ENCODE assay signal across 9 cellular contexts in genomic region chr12:6745751-6746525, GRCh38. TPM values are rescaled to one million over a fixed set of nuclear protein-coding genes. Genes with fewer than 3 reads are reported as not detected.
DNase-seq lines count a peak whose midpoint lies in the region; ATAC-seq, FAIRE-seq and TF ChIP-seq lines count a peak whose summit lies in the region.
"Had no signal": no experiment of that assay in that cellular context is flagged by ENCODE, and none has a peak within 500 bp of the region (broad histone marks: within the 10 kb centered on the region; RNA-seq: fewer than 3 reads in every experiment).

No MANE protein-coding gene starts in this region.

- CTCF ChIA-PET in PC-3 (lab: Charles Lee), result no interaction called here

- H3K4me1 Mint-ChIP-seq in endothelial cell (ENCODE audit: unreplicated experiment), result peaks cover 24% of the 10 kb centered on the region

- H2AFZ ChIP-seq in PC-3 (ENCODE audit: low read length), result no peak overlapping the region

- no peaks in the 10 kb centered on the region for H3F3A ChIP-seq in PC-3 (ENCODE audit: low read length, unreplicated experiment)

- H3K9ac ChIP-seq in PC-3 (ENCODE audit: low read length) (no peak overlapping the region), colonic mucosa (ENCODE audit: low read depth in 2 of 2, low read length in 2 of 2) (no peak overlapping the region)

- H3K4me3 Mint-ChIP-seq in endothelial cell (ENCODE audit: unreplicated experiment), result no peak overlapping the region

- H4K20me1 ChIP-seq in PC-3 (ENCODE audit: low read length), result no peaks in the 10 kb centered on the region

- H3K27me3 ChIP-seq in PC-3 (ENCODE audit: low read length), result no peaks in the 10 kb centered on the region
- no peaks in the 10 kb centered on the region for H3K27me3 ChIP-seq in psoas muscle (ENCODE audit: insufficient read depth in 3 of 3, low read length in 2 of 3)
- no peaks in the 10 kb centered on the region for H3K27me3 ChIP-seq in colonic mucosa
- no peaks in the 10 kb centered on the region for H3K27me3 ChIP-seq in SJCRH30

- POLR2A ChIA-PET in PC-3 (lab: Charles Lee; ENCODE audit: unreplicated experiment), result no interaction called here

- H3K9me2 ChIP-seq in PC-3 (replicated peaks; ENCODE audit: low read length), result no peaks in the 10 kb centered on the region

- BruUV-seq in PC-3 (replicated peaks; lab: Mats Ljungman, UMichigan), result no TSS peak

- intact Hi-C loops in PC-3 (cut with micrococcal nuclease) (no loop called here), psoas muscle (cut with DNase I) (no loop called here), colonic mucosa (cut with DNase I) (no loop called here)

- H3K9me3 ChIP-seq in PC-3 (ENCODE audit: low read length) (no peaks in the 10 kb centered on the region), psoas muscle (no peaks in the 10 kb centered on the region), colonic mucosa (no peaks in the 10 kb centered on the region), SJCRH30 (replicated peaks) (no peaks in the 10 kb centered on the region)

- no peak overlapping the region for H3K4me2 ChIP-seq in PC-3 (ENCODE audit: low read length)

- peak overlapping the region; percentile 79 for H3K27ac Mint-ChIP-seq in endothelial cell (ENCODE audit: unreplicated experiment)

- H3K27me3 Mint-ChIP-seq in endothelial cell (ENCODE audit: unreplicated experiment), result peaks cover 9% of the 10 kb centered on the region

- no peak for DNase-seq in GM19239 (ENCODE audit: insufficient read length, low spot score)
- no peak for DNase-seq in PC-3
- no peak for DNase-seq in endothelial cell (ENCODE audit: low spot score)
- no peak for DNase-seq in psoas muscle
- no peak for DNase-seq in colonic mucosa
- no peak for DNase-seq in NCI-H2196 (lab: John Stamatoyannopoulos, UW; ENCODE audit: unreplicated experiment)
- DNase-seq in SJCRH30, result no peak
- DNase-seq: NCI-H1105 had no signal

- H3K36me3 Mint-ChIP-seq in endothelial cell (ENCODE audit: low read depth, unreplicated experiment), result peaks cover 37% of the 10 kb centered on the region

- H3K9me3 Mint-ChIP-seq in endothelial cell (ENCODE audit: unreplicated experiment), result no peaks in the 10 kb centered on the region

- H3K79me2 ChIP-seq in PC-3 (ENCODE audit: low read length), result peaks cover 3% of the 10 kb centered on the region; the same call in 1 of the 2 replicates

- no peak overlapping the region for H3K4me3 ChIP-seq in PC-3 (ENCODE audit: low read length)
- no peak overlapping the region for H3K4me3 ChIP-seq in psoas muscle
- no peak overlapping the region for H3K4me3 ChIP-seq in colonic mucosa
- no peak overlapping the region for H3K4me3 ChIP-seq in SJCRH30

- H3K27ac ChIP-seq in PC-3 (ENCODE audit: low read length), result peak overlapping the region; percentile 23; the same call in 1 of the 2 replicates
- H3K27ac ChIP-seq in psoas muscle, result peak overlapping the region; percentile 58
- H3K27ac ChIP-seq in colonic mucosa, result no peak overlapping the region
- no peak overlapping the region for H3K27ac ChIP-seq in SJCRH30

- WGBS in psoas muscle, 3 donors, result 61 to 66% (median 61%) methylated on average over 13 of the region's 13 CpGs

- TF ChIP-seq CTCF in PC-3 (conservative IDR thresholded peaks at IDR 0.05; ENCODE audit: low read depth, low read length), result no peak
- no peak for TF ChIP-seq CTCF in endothelial cell (IDR thresholded peaks at IDR 0.05; ENCODE audit: unreplicated experiment)
- TF ChIP-seq CTCF in psoas muscle (IDR thresholded peaks at IDR 0.05), result no peak
- TF ChIP-seq CTCF in colonic mucosa (IDR thresholded peaks at IDR 0.05), result no peak

- no peaks in the 10 kb centered on the region for H3K4me1 ChIP-seq in PC-3 (ENCODE audit: insufficient read depth, low read length)
- H3K4me1 ChIP-seq in psoas muscle, result peaks cover 3% of the 10 kb centered on the region
- H3K4me1 ChIP-seq in colonic mucosa, result no peaks in the 10 kb centered on the region
- H3K4me1 ChIP-seq in SJCRH30, result no peaks in the 10 kb centered on the region

- FAIRE-seq in GM19239 (lab: Jason Lieb, UNC), result peak; percentile 66

- peaks cover 6% of the 10 kb centered on the region; the same call in 1 of the 2 replicates for H3K36me3 ChIP-seq in PC-3 (ENCODE audit: low read depth, low read length)
- peaks cover 11 to 50% of the 10 kb centered on the region in 2 donors for H3K36me3 ChIP-seq in psoas muscle (ENCODE audit: insufficient read depth in 1 of 2, low read depth in 1 of 2)
- H3K36me3 ChIP-seq in colonic mucosa, result peaks cover 23% of the 10 kb centered on the region
- H3K36me3 ChIP-seq in SJCRH30, result peaks cover 34% of the 10 kb centered on the region

- ATAC-seq in PC-3, result peak; percentile 33; the same call in 1 of the 2 replicates
- ATAC-seq in psoas muscle, result peak; percentile 22 to 46 (median 34)
- no peak for ATAC-seq in HG02678 (IDR thresholded peaks at IDR 0.05; ENCODE audit: unreplicated experiment)

RNA-seq across cellular contexts. Expression of gene MLF2, which starts 7.0 kb away (rescaled TPM):
- total RNA-seq in PC-3 (2014; rRNA removed) (222 and 248 TPM in 2 replicates), endothelial cell (ENCODE audit: unreplicated experiment) (118 TPM), psoas muscle (100 to 1,000 TPM; 104 to 188 (median 132) TPM), colonic mucosa (100 to 1,000 TPM; 199 to 212 TPM)
- 100 to 1,000 TPM; 113 to 245 (median 176) TPM for polyA plus RNA-seq in psoas muscle
- total RNA-seq in SJCRH30 (2014; rRNA removed; shearing (Covaris generic)), result 161 and 175 TPM in 2 replicates

RNA-seq across cellular contexts. Expression of gene PTMS, which starts 20.2 kb away (rescaled TPM):
- 46.4 and 84.7 TPM in 2 replicates for total RNA-seq in PC-3 (2014; rRNA removed)
- 864 TPM for total RNA-seq in endothelial cell (ENCODE audit: unreplicated experiment)
- 100 to 1,000 TPM in 1 of 4 donors, 10 to 100 TPM in 3; 69.0 to 104 (median 77.1) TPM for total RNA-seq in psoas muscle
- 10 to 100 TPM; 65.4 to 93.7 (median 87.7) TPM for polyA plus RNA-seq in psoas muscle
- 100 to 1,000 TPM; 169 to 182 TPM for total RNA-seq in colonic mucosa
- 84.2 and 89.9 TPM in 2 replicates for total RNA-seq in SJCRH30 (2014; rRNA removed; shearing (Covaris generic))

RNA-seq across cellular contexts. Expression of gene COPS7A, which starts 22.1 kb away (rescaled TPM):
- total RNA-seq in PC-3 (2014; rRNA removed) (82.3 and 86.9 TPM in 2 replicates), endothelial cell (ENCODE audit: unreplicated experiment) (25.1 TPM), psoas muscle (10 to 100 TPM; 72.3 to 86.2 (median 77.1) TPM), colonic mucosa (10 to 100 TPM; 33.3 to 47.6 TPM)
- 100 to 1,000 TPM in 2 of 3 donors, 10 to 100 TPM in 1; 79.2 to 157 (median 104) TPM for polyA plus RNA-seq in psoas muscle
- total RNA-seq in SJCRH30 (2014; rRNA removed; shearing (Covaris generic)), result 34.1 and 35.9 TPM in 2 replicates

RNA-seq across cellular contexts. Expression of gene LAG3, which starts 26.4 kb away (rescaled TPM):
- total RNA-seq in PC-3 (2014; rRNA removed) (0.40 and 0.58 TPM in 2 replicates), endothelial cell (ENCODE audit: unreplicated experiment) (7.6 TPM), psoas muscle (under 1 TPM in 2 of 4 donors, not detected in 2; 0.11 to 0.24 TPM), colonic mucosa (1 to 10 TPM; 1.0 to 1.2 TPM)
- polyA plus RNA-seq in psoas muscle, result under 1 TPM in 2 of 3 donors, not detected in 1; 0.05 to 0.06 TPM
- total RNA-seq in SJCRH30 (2014; rRNA removed; shearing (Covaris generic)), result 0.16 TPM in 1 of 2 replicates, not detected in the other

RNA-seq across cellular contexts. Expression of gene CD4, which starts 43.4 kb away (rescaled TPM):
- 0.23 TPM in 1 of 2 replicates, not detected in the other for total RNA-seq in PC-3 (2014; rRNA removed)
- total RNA-seq in endothelial cell (ENCODE audit: unreplicated experiment), result 4.7 TPM
- total RNA-seq in psoas muscle, result 1 to 10 TPM; 2.3 to 4.9 (median 4.0) TPM
- polyA plus RNA-seq in psoas muscle, result 1 to 10 TPM in 1 of 3 donors, under 1 TPM in 2; 0.47 to 1.5 (median 0.91) TPM
- 10 to 100 TPM in 1 of 2 donors, 1 to 10 TPM in 1; 6.2 to 13.4 TPM for total RNA-seq in colonic mucosa
- total RNA-seq in SJCRH30 (2014; rRNA removed; shearing (Covaris generic)), result not detected in 2 replicates

Comparison
In these comparisons a context has a peak if more than half of its experiments do, and no peak if none do; other contexts are left out.
1. H3K27ac ChIP-seq: peak in PC-3 (single experiment) and psoas muscle (single experiment); none in colonic mucosa (single experiment) and SJCRH30 (single experiment).